Comparison of ENCODE assay signal across 11 cellular contexts in the genomic region with DNA sequence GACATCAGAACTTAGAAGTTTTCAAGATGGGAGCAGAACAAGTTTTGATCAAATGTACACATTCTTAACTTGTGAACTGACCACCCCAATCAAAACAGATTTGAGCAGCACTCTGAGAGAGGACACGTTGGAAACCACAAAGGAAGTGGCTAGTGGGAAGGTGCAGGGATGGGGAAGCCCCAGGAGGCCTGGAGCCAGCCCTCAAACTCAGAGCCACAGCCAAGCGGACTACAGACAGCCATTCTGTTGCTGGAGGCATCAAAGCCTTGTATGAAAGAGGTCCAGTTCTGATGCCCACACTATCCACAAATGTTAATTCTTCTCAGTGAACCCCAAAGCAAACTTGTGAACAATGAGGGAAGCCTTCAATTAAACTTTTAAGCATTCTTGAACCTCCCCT.
DNase-seq lines count a peak whose midpoint lies in the region; FAIRE-seq and TF ChIP-seq lines count a peak whose summit lies in the region.
"Had no signal": no experiment of that assay in that cellular context is flagged by ENCODE, and none has a peak within 500 bp of the region (broad histone marks: within the 10 kb centered on the region; RNA-seq: fewer than 3 reads in every experiment).

No MANE protein-coding gene starts in this region.

- DNase-seq in GM19239 (ENCODE audit: insufficient read length, low spot score): no peak
- DNase-seq in RPMI7951 (ENCODE audit: low read depth): peak; percentile 8
- peak; percentile 14 for DNase-seq in fibroblast of mammary gland (ENCODE audit: low read depth)
- DNase-seq in nephron progenitor cell: no peak
- DNase-seq in esophagus squamous epithelium (lab: John Stamatoyannopoulos, UW): no peak
- DNase-seq in H9: no peak
- no peak for DNase-seq in mesendoderm
- DNase-seq: colonic mucosa, KG1, thyroid gland had no signal

- H4K8ac ChIP-seq in H9 (replicated peaks; ENCODE audit: insufficient read length, low read depth, low read length) (no peak overlapping the region), mesendoderm (ENCODE audit: low read depth, low read length) (no peak overlapping the region)

- H4K91ac ChIP-seq in H9 (ENCODE audit: insufficient read length, low read depth, low read length): no peak overlapping the region

- peaks cover 0 to 3% (median 0%) of the 10 kb centered on the region in 11 experiments; a peak in 2 of 22 replicates for H3K9me3 ChIP-seq in BLaER1 treated with 17β-estradiol and CSF1 and Interleukin-3, amounts not matched to agents 10 nM and 100 nM (replicated peaks in 1 of 11)
- no peaks in the 10 kb centered on the region for H3K9me3 ChIP-seq in esophagus squamous epithelium
- H3K9me3 ChIP-seq in H9 (ENCODE audit: control insufficient read depth, low read depth, low read length): no peaks in the 10 kb centered on the region
- H3K9me3 ChIP-seq: colonic mucosa, thyroid gland had no signal

- no peak overlapping the region for H4K5ac ChIP-seq in H9 (ENCODE audit: insufficient read length, low read depth, low read length)
- H4K5ac ChIP-seq in mesendoderm (ENCODE audit: low read length): no peak overlapping the region

- no peak overlapping the region for H2AFZ ChIP-seq in H9 (ENCODE audit: low read length)

- H3K27ac ChIP-seq in BLaER1 treated with 17β-estradiol and CSF1 and Interleukin-3, amounts not matched to agents 10 nM and 100 nM: peak overlapping the region in 1 of 11 experiments; percentile 13; a peak in 1 of 22 replicates
- H3K27ac ChIP-seq in esophagus squamous epithelium: no peak overlapping the region
- no peak overlapping the region for H3K27ac ChIP-seq in H9 (ENCODE audit: insufficient read length, low read depth, low read length)
- no peak overlapping the region for H3K27ac ChIP-seq in mesendoderm (ENCODE audit: low read depth, low read length)
- H3K27ac ChIP-seq: colonic mucosa, thyroid gland had no signal

- H2AK5ac ChIP-seq in H9 (ENCODE audit: insufficient read length, low read length) (no peak overlapping the region), mesendoderm (ENCODE audit: low read length) (no peak overlapping the region)

- peak overlapping the region in 1 of 11 experiments; percentile 31; a peak in 1 of 22 replicates for H3K9ac ChIP-seq in BLaER1 treated with 17β-estradiol and CSF1 and Interleukin-3, amounts not matched to agents 10 nM and 100 nM
- H3K9ac ChIP-seq in H9 (ENCODE audit: extremely low read depth, insufficient read length, low read length) (no peak overlapping the region), mesendoderm (ENCODE audit: low read length) (no peak overlapping the region)

- H3K4me1 Mint-ChIP-seq in nephron progenitor cell (peaks cover 44% of the 10 kb centered on the region), H9 (peaks cover 15 to 19% of the 10 kb centered on the region in 2 experiments)

- no peak overlapping the region for H3K4ac ChIP-seq in H9 (ENCODE audit: low read depth, low read length)
- no peak overlapping the region for H3K4ac ChIP-seq in mesendoderm (ENCODE audit: low read depth, low read length)

- no peak for TF ChIP-seq CTCF in fibroblast of mammary gland (conservative IDR thresholded peaks at IDR 0.05; ENCODE audit: control insufficient read depth, insufficient read depth, low read depth, low read length)
- no peak for TF ChIP-seq CTCF in nephron progenitor cell (IDR thresholded peaks at IDR 0.05)
- no peak for TF ChIP-seq CTCF in esophagus squamous epithelium (IDR thresholded peaks at IDR 0.05)
- no peak for TF ChIP-seq CTCF in H9 (conservative IDR thresholded peaks at IDR 0.05)

- WGBS in esophagus squamous epithelium, 2 donors: 30 to 39% methylated on average over 2 of the region's 2 CpGs
- no CpG with 5 or more reads among the region's 2 CpGs for WGBS in H9 (ENCODE audit: extremely low coverage, insufficient read length, low lambda C conversion rate)
- WGBS in mesendoderm (ENCODE audit: extremely low coverage, insufficient coverage, low lambda C conversion rate): no CpG with 5 or more reads among the region's 2 CpGs

- H3K4me3 Mint-ChIP-seq in nephron progenitor cell (no peak overlapping the region), H9 (no peak overlapping the region)

- H3K27me3 Mint-ChIP-seq in nephron progenitor cell (ENCODE audit: low read depth, poor library complexity) (peaks cover 22% of the 10 kb centered on the region), H9 (ENCODE audit: low read depth) (peaks cover 20% of the 10 kb centered on the region)

- H2BK15ac ChIP-seq in H9 (ENCODE audit: low read depth, low read length): no peak overlapping the region
- no peak overlapping the region for H2BK15ac ChIP-seq in mesendoderm (replicated peaks; ENCODE audit: low read depth)

- no peak overlapping the region for H3K4me3 ChIP-seq in BLaER1 treated with 17β-estradiol and CSF1 and Interleukin-3, amounts not matched to agents 10 nM and 100 nM
- H3K4me3 ChIP-seq in fibroblast of mammary gland (ENCODE audit: control insufficient read depth, low read depth, low read length) (no peak overlapping the region), esophagus squamous epithelium (no peak overlapping the region), mesendoderm (ENCODE audit: low read length) (no peak overlapping the region)
- H3K4me3 ChIP-seq: colonic mucosa, thyroid gland had no signal

- H3K79me1 ChIP-seq in H9 (ENCODE audit: insufficient read depth, low read depth, low read length, poor library complexity, severe bottlenecking) (no peaks in the 10 kb centered on the region), mesendoderm (ENCODE audit: low read length) (no peaks in the 10 kb centered on the region)

- H3K9me3 Mint-ChIP-seq in nephron progenitor cell: no peaks in the 10 kb centered on the region
- H3K9me3 Mint-ChIP-seq in H9: no peaks in the 10 kb centered on the region

- intact Hi-C loops in esophagus squamous epithelium (cut with DNase I): no loop called here

- peaks cover 63 to 89% (median 74%) of the 10 kb centered on the region in 10 experiments for H3K4me1 ChIP-seq in BLaER1 treated with 17β-estradiol and CSF1 and Interleukin-3, amounts not matched to agents 10 nM and 100 nM
- H3K4me1 ChIP-seq in esophagus squamous epithelium: peaks cover 0 to 26% (median 3%) of the 10 kb centered on the region in 3 donors
- no peaks in the 10 kb centered on the region; the same call in 1 of the 2 replicates for H3K4me1 ChIP-seq in H9 (ENCODE audit: insufficient read depth, low read length)
- H3K4me1 ChIP-seq in mesendoderm (ENCODE audit: control insufficient read depth, low read depth, low read length): peaks cover 4% of the 10 kb centered on the region

- H3K27ac Mint-ChIP-seq in nephron progenitor cell (no peak overlapping the region), H9 (no peak overlapping the region)

- FAIRE-seq in GM19239 (lab: Jason Lieb, UNC): peak; percentile 39

- H3K14ac ChIP-seq in H9 (ENCODE audit: insufficient read depth, low read length): no peak overlapping the region

- H2BK12ac ChIP-seq in H9 (ENCODE audit: insufficient read length, low read depth, low read length): no peak overlapping the region

- H3K18ac ChIP-seq in H9 (ENCODE audit: insufficient read length, low read depth, low read length) (no peak overlapping the region), mesendoderm (ENCODE audit: low read length) (no peak overlapping the region)

- no peak for TF ChIP-seq POLR2A in esophagus squamous epithelium (IDR thresholded peaks at IDR 0.05)

- no peaks in the 10 kb centered on the region for H3K27me3 ChIP-seq in BLaER1 treated with 17β-estradiol and CSF1 and Interleukin-3, amounts not matched to agents 10 nM and 100 nM
- H3K27me3 ChIP-seq in esophagus squamous epithelium (no peaks in the 10 kb centered on the region), H9 (ENCODE audit: insufficient read depth, low read length) (no peaks in the 10 kb centered on the region), mesendoderm (ENCODE audit: insufficient read depth, low read length, poor library complexity) (no peaks in the 10 kb centered on the region)
- H3K27me3 ChIP-seq: colonic mucosa, thyroid gland had no signal

- no peak overlapping the region for H2BK5ac ChIP-seq in H9 (ENCODE audit: insufficient read length, low read length)
- no peak overlapping the region for H2BK5ac ChIP-seq in mesendoderm (ENCODE audit: low read length)

- no peak overlapping the region for H2BK120ac ChIP-seq in H9 (ENCODE audit: low read depth, low read length, poor library complexity, severe bottlenecking)
- H2BK120ac ChIP-seq in mesendoderm (ENCODE audit: low read depth, low read length): no peak overlapping the region

- H3T11ph ChIP-seq in H9 (ENCODE audit: low read length): no peak overlapping the region

- H3K23ac ChIP-seq in H9 (ENCODE audit: insufficient read length, low read depth, low read length) (no peak overlapping the region), mesendoderm (ENCODE audit: low read length) (no peak overlapping the region)

- H3K4me2 ChIP-seq in BLaER1 treated with 17β-estradiol and CSF1 and Interleukin-3, amounts not matched to agents 10 nM and 100 nM: peak overlapping the region; percentile 86 to 100 (median 95)
- H3K4me2 ChIP-seq in H9 (ENCODE audit: insufficient read depth, insufficient read length, low read length) (no peak overlapping the region), mesendoderm (ENCODE audit: low read length) (no peak overlapping the region)

- H2BK20ac ChIP-seq in H9 (ENCODE audit: low read depth, low read length, poor library complexity, severe bottlenecking): no peak overlapping the region

- no peaks in the 10 kb centered on the region for H3K36me3 ChIP-seq in BLaER1 treated with 17β-estradiol and CSF1 and Interleukin-3, amounts not matched to agents 10 nM and 100 nM
- no peaks in the 10 kb centered on the region for H3K36me3 ChIP-seq in esophagus squamous epithelium
- no peaks in the 10 kb centered on the region for H3K36me3 ChIP-seq in mesendoderm (ENCODE audit: control insufficient read depth, insufficient read depth, low read length)
- H3K36me3 ChIP-seq: colonic mucosa, thyroid gland had no signal

- H4K20me1 ChIP-seq in BLaER1 treated with 17β-estradiol and CSF1 and Interleukin-3, amounts not matched to agents 10 nM and 100 nM: no peaks in the 10 kb centered on the region
- no peaks in the 10 kb centered on the region for H4K20me1 ChIP-seq in H9 (ENCODE audit: control insufficient read depth, insufficient read depth, insufficient read length)

- H3K36me3 Mint-ChIP-seq in nephron progenitor cell (ENCODE audit: low read depth) (no peaks in the 10 kb centered on the region), H9 (ENCODE audit: insufficient read depth in 1 of 3, low read depth in 3 of 3) (no peaks in the 10 kb centered on the region)

- H3K56ac ChIP-seq in H9 (ENCODE audit: insufficient read length, low read depth, low read length): no peak overlapping the region
- H3K56ac ChIP-seq in mesendoderm (ENCODE audit: low read length): no peak overlapping the region

- H3K23me2 ChIP-seq in H9 (ENCODE audit: insufficient read length, low read depth, low read length, poor library complexity, severe bottlenecking): no peaks in the 10 kb centered on the region

- H3K79me2 ChIP-seq in H9 (ENCODE audit: insufficient read depth, low read length) (no peaks in the 10 kb centered on the region), mesendoderm (ENCODE audit: control insufficient read depth, insufficient read depth, low read length) (no peaks in the 10 kb centered on the region)

Comparison
In these comparisons a context has a peak if more than half of its experiments do, and no peak if none do; other contexts are left out.
1. H3K4me2 ChIP-seq: peak in BLaER1 treated with 17β-estradiol and CSF1 and Interleukin-3, amounts not matched to agents 10 nM and 100 nM (11 of 11); none in H9 (single experiment) and mesendoderm (single experiment).
2. DNase-seq: peak in RPMI7951 (single experiment) and fibroblast of mammary gland (single experiment); none in GM19239 (single experiment), nephron progenitor cell (single experiment), esophagus squamous epithelium (single experiment), H9 (single experiment) and mesendoderm (single experiment).